In genomic region chr3:38574411-38575278, GRCh38 we compare ENCODE assay signal across 1 cellular context.
TF ChIP-seq lines count a peak whose summit lies in the region.

No MANE protein-coding gene starts in this region.

TF ChIP-seq in IMR-90, 13 proteins besides CTCF, POLR2A, EP300 and RAD21 (continued from another document):
- TF ChIP-seq RCOR1 (IDR thresholded peaks at IDR 0.05; ENCODE audit: insufficient replicate concordance, low read length) = no peak
- TF ChIP-seq MAFK (IDR thresholded peaks at IDR 0.05; ENCODE audit: low read depth, low read length) = no peak
